1 cellular context compared by ENCODE assay signal in genomic region chr15:37059051-37059450, GRCh38.
A peak's percentile ranks its signal among the peaks of the same experiment; 100 is the strongest.
TF ChIP-seq lines count a peak whose summit lies in the region.

No MANE protein-coding gene starts in this region.

TF ChIP-seq in HCT116, 20 proteins besides CTCF, POLR2A, EP300 and RAD21 (continued from another document):
- TF ChIP-seq EZH2phosphoT487 (IDR thresholded peaks at IDR 0.05; ENCODE audit: borderline replicate concordance) (no peak), JUND (IDR thresholded peaks at IDR 0.05) (peak; percentile 33; the same call in 1 of the 2 replicates)
TF ChIP-seq in HCT116: peak in this region for 4.
